Comparison of ENCODE assay signal across 1 cellular context in the genomic region with DNA sequence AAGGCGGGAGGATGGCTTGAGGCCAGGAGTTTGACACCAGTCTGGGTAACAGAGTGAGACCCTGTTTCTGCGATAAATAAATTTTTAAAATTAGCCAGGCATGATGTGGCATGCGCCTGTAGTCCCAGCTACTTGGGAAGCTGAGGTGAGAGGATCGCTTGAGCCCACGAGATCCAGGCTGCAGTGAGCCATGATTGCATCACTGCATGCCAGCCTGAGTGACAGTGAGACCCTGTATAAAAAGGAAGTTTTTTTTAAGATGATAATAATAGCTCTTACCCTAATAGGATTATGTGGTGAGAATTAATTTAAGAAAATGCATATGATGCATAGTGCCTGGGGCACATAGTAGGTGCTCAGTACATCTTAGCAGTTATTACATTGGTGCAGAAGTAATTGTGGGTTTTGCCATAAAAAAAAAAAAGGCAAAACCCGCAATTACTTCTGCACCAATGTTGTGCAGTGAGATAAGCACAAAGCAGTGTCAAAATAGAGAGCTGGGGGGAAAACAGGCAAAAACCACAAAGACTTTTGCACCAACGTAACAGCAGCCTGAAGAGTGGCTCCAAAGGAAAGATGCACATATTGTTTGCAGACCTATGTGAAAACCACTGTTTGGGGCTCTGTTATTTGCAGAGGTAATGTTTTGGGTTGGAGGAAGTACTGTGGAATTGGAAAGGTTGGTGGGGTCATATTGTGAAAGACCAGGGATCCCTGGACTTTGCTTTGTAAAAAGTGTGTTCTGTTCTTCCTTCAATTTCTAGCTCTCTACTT.
TF ChIP-seq lines count a peak whose summit lies in the region.

No MANE protein-coding gene starts in this region.

TF ChIP-seq in HepG2, 621 proteins besides CTCF, POLR2A, EP300 and RAD21 (continued from another document and continues in another):
- TF ChIP-seq CSRNP1 (CRISPR knock-in tag; IDR thresholded peaks at IDR 0.05) (no peak), ZNF652 (CRISPR knock-in tag; IDR thresholded peaks at IDR 0.05; ENCODE audit: borderline replicate concordance, low read depth) (no peak), ZNF703 (CRISPR knock-in tag; IDR thresholded peaks at IDR 0.05; ENCODE audit: borderline replicate concordance) (no peak), ZNF616 (CRISPR knock-in tag; IDR thresholded peaks at IDR 0.05; ENCODE audit: low read depth) (no peak), CENPT (CRISPR knock-in tag; IDR thresholded peaks at IDR 0.05; ENCODE audit: low read depth) (no peak), KMT2A (CRISPR knock-in tag; IDR thresholded peaks at IDR 0.05) (no peak), ZNF510 (CRISPR knock-in tag; IDR thresholded peaks at IDR 0.05; ENCODE audit: low read depth) (no peak), DR1 (CRISPR knock-in tag; IDR thresholded peaks at IDR 0.05) (no peak), ZNF20 (CRISPR knock-in tag; IDR thresholded peaks at IDR 0.05) (no peak), ZSCAN20 (CRISPR knock-in tag; IDR thresholded peaks at IDR 0.05; ENCODE audit: borderline replicate concordance) (no peak), SALL2 (CRISPR knock-in tag; IDR thresholded peaks at IDR 0.05) (no peak), RFXANK (CRISPR knock-in tag; IDR thresholded peaks at IDR 0.05) (0 out of 2 replicates have a peak, but pooled peaks have one; percentile 56), ZNF772 (CRISPR knock-in tag; IDR thresholded peaks at IDR 0.05) (no peak), TGIF2 (CRISPR knock-in tag; IDR thresholded peaks at IDR 0.05) (no peak), DNMT1 (CRISPR knock-in tag; IDR thresholded peaks at IDR 0.05) (no peak), ELF3 (CRISPR knock-in tag; IDR thresholded peaks at IDR 0.05) (peak; percentile 97), KLF9 (CRISPR knock-in tag; IDR thresholded peaks at IDR 0.05; ENCODE audit: low read depth) (no peak), ZNF841 (CRISPR knock-in tag; IDR thresholded peaks at IDR 0.05; ENCODE audit: borderline replicate concordance) (no peak), FOXJ3 (CRISPR knock-in tag; IDR thresholded peaks at IDR 0.05; ENCODE audit: borderline replicate concordance) (peak; percentile 83; the same call in 1 of the 2 replicates), ZFP62 (CRISPR knock-in tag; IDR thresholded peaks at IDR 0.05) (no peak), NFYC (CRISPR knock-in tag; IDR thresholded peaks at IDR 0.05) (no peak; the same call in 1 of the 2 replicates), MIXL1 (CRISPR knock-in tag; IDR thresholded peaks at IDR 0.05) (no peak), BRD4 (CRISPR knock-in tag; IDR thresholded peaks at IDR 0.05) (no peak), RNF2 (conservative IDR thresholded peaks at IDR 0.05; ENCODE audit: low read depth) (no peak), NCOA5 (CRISPR knock-in tag; IDR thresholded peaks at IDR 0.05) (no peak), BCL3 (CRISPR knock-in tag; IDR thresholded peaks at IDR 0.05) (no peak), WIZ (CRISPR knock-in tag; IDR thresholded peaks at IDR 0.05) (no peak), SSRP1 (CRISPR knock-in tag; IDR thresholded peaks at IDR 0.05) (no peak), KAT8 (CRISPR knock-in tag; IDR thresholded peaks at IDR 0.05) (peak; percentile 34; the same call in 1 of the 2 replicates), RBM39 (IDR thresholded peaks at IDR 0.05; ENCODE audit: low read depth, low read length, poor library complexity, severe bottlenecking) (no peak), HMGA1 (CRISPR knock-in tag; conservative IDR thresholded peaks at IDR 0.05) (no peak), PAXIP1 (CRISPR knock-in tag; conservative IDR thresholded peaks at IDR 0.05) (peak; percentile 93), NCOR1 (IDR thresholded peaks at IDR 0.05; ENCODE audit: borderline replicate concordance, low read length) (peak; percentile 86; the same call in 1 of the 2 replicates), TBX2 (CRISPR knock-in tag; IDR thresholded peaks at IDR 0.05; ENCODE audit: borderline replicate concordance) (0 out of 2 replicates have a peak, but pooled peaks have one; percentile 61), PHF21A (CRISPR knock-in tag; IDR thresholded peaks at IDR 0.05) (peak; percentile 79), DMAP1 (CRISPR knock-in tag; IDR thresholded peaks at IDR 0.05) (no peak; the same call in 1 of the 2 replicates), TEAD3 (CRISPR knock-in tag; optimal IDR thresholded peaks at IDR 0.05; ENCODE audit: borderline replicate concordance) (peak; percentile 53), KLF12 (CRISPR knock-in tag; IDR thresholded peaks at IDR 0.05; ENCODE audit: borderline replicate concordance) (no peak), SP5 (CRISPR knock-in tag; IDR thresholded peaks at IDR 0.05; ENCODE audit: borderline replicate concordance, low read depth) (no peak; the same call in 1 of the 2 replicates), HDAC2 (CRISPR knock-in tag; IDR thresholded peaks at IDR 0.05) (peak; percentile 87), RNF219 (CRISPR knock-in tag; IDR thresholded peaks at IDR 0.05) (no peak), STAG1 (CRISPR knock-in tag; IDR thresholded peaks at IDR 0.05) (0 out of 2 replicates have a peak, but pooled peaks have one; percentile 16)
- TF ChIP-seq, protein P1, sequence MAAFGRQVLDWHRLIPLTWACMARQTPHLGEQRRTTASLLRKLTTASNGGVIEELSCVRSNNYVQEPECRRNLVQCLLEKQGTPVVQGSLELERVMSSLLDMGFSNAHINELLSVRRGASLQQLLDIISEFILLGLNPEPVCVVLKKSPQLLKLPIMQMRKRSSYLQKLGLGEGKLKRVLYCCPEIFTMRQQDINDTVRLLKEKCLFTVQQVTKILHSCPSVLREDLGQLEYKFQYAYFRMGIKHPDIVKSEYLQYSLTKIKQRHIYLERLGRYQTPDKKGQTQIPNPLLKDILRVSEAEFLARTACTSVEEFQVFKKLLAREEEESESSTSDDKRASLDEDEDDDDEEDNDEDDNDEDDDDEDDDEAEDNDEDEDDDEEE (CRISPR knock-in tag; IDR thresholded peaks at IDR 0.05), result no peak
- TF ChIP-seq, protein P2, sequence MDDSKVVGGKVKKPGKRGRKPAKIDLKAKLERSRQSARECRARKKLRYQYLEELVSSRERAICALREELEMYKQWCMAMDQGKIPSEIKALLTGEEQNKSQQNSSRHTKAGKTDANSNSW (CRISPR knock-in tag; IDR thresholded peaks at IDR 0.05; ENCODE audit: borderline replicate concordance), result no peak
- TF ChIP-seq, protein P3, sequence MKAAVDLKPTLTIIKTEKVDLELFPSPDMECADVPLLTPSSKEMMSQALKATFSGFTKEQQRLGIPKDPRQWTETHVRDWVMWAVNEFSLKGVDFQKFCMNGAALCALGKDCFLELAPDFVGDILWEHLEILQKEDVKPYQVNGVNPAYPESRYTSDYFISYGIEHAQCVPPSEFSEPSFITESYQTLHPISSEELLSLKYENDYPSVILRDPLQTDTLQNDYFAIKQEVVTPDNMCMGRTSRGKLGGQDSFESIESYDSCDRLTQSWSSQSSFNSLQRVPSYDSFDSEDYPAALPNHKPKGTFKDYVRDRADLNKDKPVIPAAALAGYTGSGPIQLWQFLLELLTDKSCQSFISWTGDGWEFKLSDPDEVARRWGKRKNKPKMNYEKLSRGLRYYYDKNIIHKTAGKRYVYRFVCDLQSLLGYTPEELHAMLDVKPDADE (CRISPR knock-in tag; IDR thresholded peaks at IDR 0.05), result no peak
- TF ChIP-seq, protein P4, sequence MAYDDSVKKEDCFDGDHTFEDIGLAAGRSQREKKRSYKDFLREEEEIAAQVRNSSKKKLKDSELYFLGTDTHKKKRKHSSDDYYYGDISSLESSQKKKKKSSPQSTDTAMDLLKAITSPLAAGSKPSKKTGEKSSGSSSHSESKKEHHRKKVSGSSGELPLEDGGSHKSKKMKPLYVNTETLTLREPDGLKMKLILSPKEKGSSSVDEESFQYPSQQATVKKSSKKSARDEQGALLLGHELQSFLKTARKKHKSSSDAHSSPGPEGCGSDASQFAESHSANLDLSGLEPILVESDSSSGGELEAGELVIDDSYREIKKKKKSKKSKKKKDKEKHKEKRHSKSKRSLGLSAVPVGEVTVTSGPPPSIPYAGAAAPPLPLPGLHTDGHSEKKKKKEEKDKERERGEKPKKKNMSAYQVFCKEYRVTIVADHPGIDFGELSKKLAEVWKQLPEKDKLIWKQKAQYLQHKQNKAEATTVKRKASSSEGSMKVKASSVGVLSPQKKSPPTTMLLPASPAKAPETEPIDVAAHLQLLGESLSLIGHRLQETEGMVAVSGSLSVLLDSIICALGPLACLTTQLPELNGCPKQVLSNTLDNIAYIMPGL (CRISPR knock-in tag; IDR thresholded peaks at IDR 0.05; ENCODE audit: borderline replicate concordance in 1 of 2, low read depth in 1 of 2), result 0 out of 4 replicates have a peak, but pooled peaks of 1 of the 2 experiments have one; percentile 20
- TF ChIP-seq, protein P5, sequence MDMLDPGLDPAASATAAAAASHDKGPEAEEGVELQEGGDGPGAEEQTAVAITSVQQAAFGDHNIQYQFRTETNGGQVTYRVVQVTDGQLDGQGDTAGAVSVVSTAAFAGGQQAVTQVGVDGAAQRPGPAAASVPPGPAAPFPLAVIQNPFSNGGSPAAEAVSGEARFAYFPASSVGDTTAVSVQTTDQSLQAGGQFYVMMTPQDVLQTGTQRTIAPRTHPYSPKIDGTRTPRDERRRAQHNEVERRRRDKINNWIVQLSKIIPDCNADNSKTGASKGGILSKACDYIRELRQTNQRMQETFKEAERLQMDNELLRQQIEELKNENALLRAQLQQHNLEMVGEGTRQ (IDR thresholded peaks at IDR 0.05; ENCODE audit: low read depth, low read length), result no peak
- TF ChIP-seq, protein P5 (CRISPR knock-in tag; IDR thresholded peaks at IDR 0.05; ENCODE audit: borderline replicate concordance), result no peak
- TF ChIP-seq, protein P6, sequence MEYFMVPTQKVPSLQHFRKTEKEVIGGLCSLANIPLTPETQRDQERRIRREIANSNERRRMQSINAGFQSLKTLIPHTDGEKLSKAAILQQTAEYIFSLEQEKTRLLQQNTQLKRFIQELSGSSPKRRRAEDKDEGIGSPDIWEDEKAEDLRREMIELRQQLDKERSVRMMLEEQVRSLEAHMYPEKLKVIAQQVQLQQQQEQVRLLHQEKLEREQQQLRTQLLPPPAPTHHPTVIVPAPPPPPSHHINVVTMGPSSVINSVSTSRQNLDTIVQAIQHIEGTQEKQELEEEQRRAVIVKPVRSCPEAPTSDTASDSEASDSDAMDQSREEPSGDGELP (IDR thresholded peaks at IDR 0.05; ENCODE audit: borderline replicate concordance, low read depth), result peak; percentile 43; the same call in 1 of the 2 replicates
